ENCODE assay signal across 8 cellular contexts in genomic region chr4:153153339-153153851, GRCh38. TPM values are rescaled to one million over a fixed set of nuclear protein-coding genes. Genes with fewer than 3 reads are reported as not detected.
DNase-seq lines count a peak whose midpoint lies in the region; ATAC-seq and TF ChIP-seq lines count a peak whose summit lies in the region.

No MANE protein-coding gene starts in this region.

- peak; percentile 89 for ATAC-seq in CD4-positive, alpha-beta T cell (ENCODE audit: poor library complexity)
- ATAC-seq in GM19397 (IDR thresholded peaks at IDR 0.05; ENCODE audit: unreplicated experiment), result peak; percentile 69
- peak; percentile 32 for ATAC-seq in HG03565 (IDR thresholded peaks at IDR 0.05; ENCODE audit: unreplicated experiment)
- peak; percentile 74 for ATAC-seq in Right ventricle myocardium inferior

- H3K9me3 ChIP-seq in CD4-positive, alpha-beta T cell (ENCODE audit: control insufficient read depth, low read length), result no peaks in the 10 kb centered on the region
- no peaks in the 10 kb centered on the region for H3K9me3 ChIP-seq in ovary

- peaks cover 1% of the 10 kb centered on the region for H3K4me1 ChIP-seq in ovary (ENCODE audit: insufficient read depth)

- DNase-seq in CD4-positive, alpha-beta T cell, result peak; percentile 49 to 78 (median 70)
- DNase-seq in RWPE1 (ENCODE audit: low spot score) (no peak), Right ventricle myocardium inferior (ENCODE audit: missing footprints) (peak; percentile 70), ovary (peak; percentile 15 to 55 (median 36)), type B pancreatic cell (ENCODE audit: extremely low spot score, unreplicated experiment) (peak; percentile 77)
- peak; percentile 91 for DNase-seq in activated naive CD4-positive, alpha-beta T cell treated with anti-CD3 and anti-CD28 coated beads for 36 hours

- H3K36me3 ChIP-seq in ovary, result no peaks in the 10 kb centered on the region

- H3K4me3 ChIP-seq in ovary, result peak overlapping the region; percentile 46

- H3K27ac Mint-ChIP-seq in CD4-positive, alpha-beta T cell, result peak overlapping the region; percentile 92
- peak overlapping the region; percentile 86 for H3K27ac Mint-ChIP-seq in activated naive CD4-positive, alpha-beta T cell treated with anti-CD3 and anti-CD28 coated beads for 36 hours
- H3K27ac Mint-ChIP-seq in type B pancreatic cell, result peak overlapping the region; percentile 99

- no peaks in the 10 kb centered on the region for H3K9me3 Mint-ChIP-seq in CD4-positive, alpha-beta T cell
- H3K9me3 Mint-ChIP-seq in activated naive CD4-positive, alpha-beta T cell treated with anti-CD3 and anti-CD28 coated beads for 36 hours, result no peaks in the 10 kb centered on the region
- H3K9me3 Mint-ChIP-seq in type B pancreatic cell, result no peaks in the 10 kb centered on the region

- H3K27me3 ChIP-seq in CD4-positive, alpha-beta T cell (ENCODE audit: control insufficient read depth, insufficient read depth, low read length), result no peaks in the 10 kb centered on the region
- H3K27me3 ChIP-seq in ovary, result no peaks in the 10 kb centered on the region

- 1% methylated on average over 53 of the region's 53 CpGs for WGBS in ovary, 3 donors

- H3K27me3 Mint-ChIP-seq in CD4-positive, alpha-beta T cell, result no peaks in the 10 kb centered on the region
- H3K27me3 Mint-ChIP-seq in activated naive CD4-positive, alpha-beta T cell treated with anti-CD3 and anti-CD28 coated beads for 36 hours (ENCODE audit: low read depth), result no peaks in the 10 kb centered on the region
- peaks cover 13% of the 10 kb centered on the region for H3K27me3 Mint-ChIP-seq in type B pancreatic cell

- no peak for TF ChIP-seq CTCF in CD4-positive, alpha-beta T cell (IDR thresholded peaks at IDR 0.05)
- TF ChIP-seq CTCF in RWPE1 (conservative IDR thresholded peaks at IDR 0.05; ENCODE audit: low read depth) (no peak), ovary (IDR thresholded peaks at IDR 0.05) (no peak), type B pancreatic cell (conservative IDR thresholded peaks at IDR 0.05) (peak; percentile 53)

- peak overlapping the region; percentile 95 for H3K4me3 Mint-ChIP-seq in CD4-positive, alpha-beta T cell
- peak overlapping the region; percentile 80 for H3K4me3 Mint-ChIP-seq in activated naive CD4-positive, alpha-beta T cell treated with anti-CD3 and anti-CD28 coated beads for 36 hours
- H3K4me3 Mint-ChIP-seq in type B pancreatic cell, result peak overlapping the region; percentile 92

- POLR2A ChIA-PET in CD4-positive, alpha-beta T cell (lab: Charles Lee), result interaction anchor here (0.7 to 1.7 kb wide), 5 partner anchors 11 to 421 kb away, joined by 3 to 11 read pairs (median 3); no protein-coding TSS in a partner anchor
- POLR2A ChIA-PET in RWPE1 (lab: Yijun Ruan, JAX; ENCODE audit: low non-redundant PET), result no interaction called here

- intact Hi-C loops in CD4-positive, alpha-beta T cell (cut with DNase I, micrococcal nuclease), result loop anchor here (5.0 kb wide), 2 partner anchors 54 to 94 kb away; no protein-coding TSS in a partner anchor
- intact Hi-C loops in activated naive CD4-positive, alpha-beta T cell treated with anti-CD3 and anti-CD28 coated beads for 36 hours (cut with micrococcal nuclease), result loop anchor here (1.0 to 5.0 kb wide), 9 partner anchors 38 to 617 kb away; partner anchors contain the start of gene FBXW7
- intact Hi-C loops in Right ventricle myocardium inferior (cut with DNase I), result no loop called here
- intact Hi-C loops in ovary (cut with DNase I), result loop anchor here in 3 of 4 donors (5.0 to 10.0 kb wide), 3 partner anchors 71 to 311 kb away; partner anchors contain the start of gene TMEM131L (in 1 of the 3)

- CTCF ChIA-PET in CD4-positive, alpha-beta T cell (lab: Charles Lee), result interaction anchor here (0.8 to 2.3 kb wide), 2 partner anchors 10 to 25 kb away, joined by 4 to 6 read pairs; no protein-coding TSS in a partner anchor
- CTCF ChIA-PET in RWPE1 (lab: Yijun Ruan, JAX), result interaction anchor here (0.6 to 1.2 kb wide), 3 partner anchors 10 to 142 kb away, joined by 3 to 4 read pairs (median 4); no protein-coding TSS in a partner anchor
- CTCF ChIA-PET in activated naive CD4-positive, alpha-beta T cell treated with anti-CD3 and anti-CD28 coated beads for 36 hours (lab: Charles Lee), result interaction anchor here (1.3 kb wide), 1 partner anchor 11 kb away, joined by 9 read pairs; no protein-coding TSS in a partner anchor

- no peak for TF ChIP-seq EP300 in ovary (IDR thresholded peaks at IDR 0.05)

- peaks cover 50% of the 10 kb centered on the region for H3K4me1 Mint-ChIP-seq in CD4-positive, alpha-beta T cell (ENCODE audit: low read depth)
- peaks cover 58% of the 10 kb centered on the region for H3K4me1 Mint-ChIP-seq in activated naive CD4-positive, alpha-beta T cell treated with anti-CD3 and anti-CD28 coated beads for 36 hours (ENCODE audit: low read depth)
- peaks cover 35% of the 10 kb centered on the region for H3K4me1 Mint-ChIP-seq in type B pancreatic cell (ENCODE audit: unreplicated experiment)

- H3K36me3 Mint-ChIP-seq in CD4-positive, alpha-beta T cell (ENCODE audit: low read depth), result no peaks in the 10 kb centered on the region
- no peaks in the 10 kb centered on the region for H3K36me3 Mint-ChIP-seq in activated naive CD4-positive, alpha-beta T cell treated with anti-CD3 and anti-CD28 coated beads for 36 hours (ENCODE audit: low read depth)
- no peaks in the 10 kb centered on the region for H3K36me3 Mint-ChIP-seq in type B pancreatic cell

- TF ChIP-seq POLR2A in ovary (IDR thresholded peaks at IDR 0.05), result no peak

- peak overlapping the region; percentile 67 for H3K27ac ChIP-seq in CD4-positive, alpha-beta T cell (ENCODE audit: low read depth, low read length)
- H3K27ac ChIP-seq in RWPE1, result peak overlapping the region; percentile 74
- no peak overlapping the region for H3K27ac ChIP-seq in ovary

RNA-seq across cellular contexts. Expression of gene TRIM2, which starts 50.8 kb away (rescaled TPM):
- 1 to 10 TPM; 1.9 to 3.4 TPM for total RNA-seq in CD4-positive, alpha-beta T cell
- 1 to 10 TPM; 3.8 to 4.2 TPM for total RNA-seq in activated naive CD4-positive, alpha-beta T cell treated with anti-CD3 and anti-CD28 coated beads for 36 hours
- total RNA-seq in Right ventricle myocardium inferior (14.7 TPM), ovary (10 to 100 TPM; 30.4 to 57.5 (median 45.7) TPM), type B pancreatic cell (ENCODE audit: low replicate concordance) (83.1 and 105 TPM in 2 replicates)
- 10 to 100 TPM in 1 of 2 donors, 1 to 10 TPM in 1; 9.5 to 17.9 TPM for polyA plus RNA-seq in ovary

Comparison
In these comparisons a context has a peak if more than half of its experiments do, and no peak if none do; other contexts are left out.
1. ATAC-seq: peak in every context shown above with its lines; median percentile 89 in CD4-positive, alpha-beta T cell; 74 in Right ventricle myocardium inferior; 69 in GM19397; 32 in HG03565.
2. H3K27ac ChIP-seq: peak in CD4-positive, alpha-beta T cell (single experiment) and RWPE1 (single experiment); none in ovary (0 of 2).
3. Peak in every context shown above with its lines, with median percentiles within 50 percentile points of each other: H3K27ac Mint-ChIP-seq and H3K4me3 Mint-ChIP-seq.